In genomic region chr7:102404005-102404861, GRCh38 we compare ENCODE assay signal across 1 cellular context.
TF ChIP-seq lines count a peak whose summit lies in the region.

No MANE protein-coding gene starts in this region.

TF ChIP-seq in HepG2, 621 proteins besides CTCF, POLR2A, EP300 and RAD21:
- TF ChIP-seq SKI (IDR thresholded peaks at IDR 0.05; ENCODE audit: partially characterized antibody) = peak; percentile 45
- peak; percentile 94 for TF ChIP-seq ZBTB33 (CRISPR knock-in tag; IDR thresholded peaks at IDR 0.05)
- TF ChIP-seq NFRKB (IDR thresholded peaks at IDR 0.05) = no peak
- TF ChIP-seq STAG1 (CRISPR knock-in tag; IDR thresholded peaks at IDR 0.05) = peak; percentile 52
- TF ChIP-seq SMC3 (IDR thresholded peaks at IDR 0.05; ENCODE audit: low read length) = peak; percentile 25; the same call in 1 of the 2 replicates
- TF ChIP-seq THAP11 (CRISPR knock-in tag; IDR thresholded peaks at IDR 0.05) = peak; percentile 55
